In genomic region chr1:30743584-30744059, GRCh38 we compare ENCODE assay signal across 9 cellular contexts.
DNase-seq lines count a peak whose midpoint lies in the region; ATAC-seq lines count a peak whose summit lies in the region.
"Had no signal": no experiment of that assay in that cellular context is flagged by ENCODE, and none has a peak within 500 bp of the region (broad histone marks: within the 10 kb centered on the region; RNA-seq: fewer than 3 reads in every experiment).

No MANE protein-coding gene starts in this region.

- DNase-seq in T-helper 9 cell, result peak; percentile 60
- DNase-seq in stimulated activated naive CD8-positive, alpha-beta T cell treated with anti-CD3 and anti-CD28 coated beads, Interleukin-15, Interleukin-2, amounts not matched to agents 100 U/mL and 50 U/mL, for 24 hours, result peak; percentile 67
- DNase-seq in D341Med (ENCODE audit: low spot score), result no peak

- no peak overlapping the region for H3K27ac ChIP-seq in duodenal mucosa (ENCODE audit: low read depth, low read length)
- H3K27ac ChIP-seq: thoracic aorta had no signal

- no peaks in the 10 kb centered on the region for H3K27me3 ChIP-seq in duodenal mucosa (ENCODE audit: control insufficient read depth in 1 of 2, insufficient read depth in 2 of 2, low read length in 2 of 2)

- H3K4me3 ChIP-seq in duodenal mucosa (ENCODE audit: low read depth in 1 of 2, low read length in 2 of 2), result peak overlapping the region; percentile 0 to 4
- H3K4me3 ChIP-seq: thoracic aorta had no signal

- ATAC-seq in GM18502 (IDR thresholded peaks at IDR 0.05; ENCODE audit: poor library complexity, unreplicated experiment) (peak; percentile 44), HG03175 (IDR thresholded peaks at IDR 0.05; ENCODE audit: unreplicated experiment) (peak; percentile 49), HG03139 (IDR thresholded peaks at IDR 0.05; ENCODE audit: unreplicated experiment) (no peak), GM21423 (IDR thresholded peaks at IDR 0.05; ENCODE audit: unreplicated experiment) (no peak)
- peak; percentile 67 for ATAC-seq in stimulated activated naive CD8-positive, alpha-beta T cell treated with anti-CD3 and anti-CD28 coated beads, Interleukin-15, Interleukin-2, amounts not matched to agents 100 U/mL and 50 U/mL, for 24 hours

- H3K9ac ChIP-seq in duodenal mucosa (ENCODE audit: low read depth in 1 of 2, low read length in 2 of 2), result no peak overlapping the region

- peaks cover 5 to 15% of the 10 kb centered on the region in 2 donors for H3K36me3 ChIP-seq in duodenal mucosa (ENCODE audit: control insufficient read depth in 1 of 2, insufficient read depth in 2 of 2, low read length in 2 of 2)
- H3K36me3 ChIP-seq: thoracic aorta had no signal

- no peaks in the 10 kb centered on the region for H3K9me3 ChIP-seq in duodenal mucosa (ENCODE audit: control insufficient read depth in 1 of 2, low read length in 2 of 2)
- H3K9me3 ChIP-seq: thoracic aorta had no signal

- H3K4me1 ChIP-seq in duodenal mucosa (ENCODE audit: control insufficient read depth in 1 of 2, insufficient read depth in 2 of 2, low read length in 2 of 2), result peaks cover 61 to 69% of the 10 kb centered on the region in 2 donors

Comparison
In these comparisons a context has a peak if more than half of its experiments do, and no peak if none do; other contexts are left out.
1. ATAC-seq: peak in GM18502 (single experiment), HG03175 (single experiment) and stimulated activated naive CD8-positive, alpha-beta T cell treated with anti-CD3 and anti-CD28 coated beads, Interleukin-15, Interleukin-2, amounts not matched to agents 100 U/mL and 50 U/mL, for 24 hours (single experiment); none in HG03139 (single experiment) and GM21423 (single experiment).